8 cellular contexts compared by ENCODE assay signal in the genomic region with DNA sequence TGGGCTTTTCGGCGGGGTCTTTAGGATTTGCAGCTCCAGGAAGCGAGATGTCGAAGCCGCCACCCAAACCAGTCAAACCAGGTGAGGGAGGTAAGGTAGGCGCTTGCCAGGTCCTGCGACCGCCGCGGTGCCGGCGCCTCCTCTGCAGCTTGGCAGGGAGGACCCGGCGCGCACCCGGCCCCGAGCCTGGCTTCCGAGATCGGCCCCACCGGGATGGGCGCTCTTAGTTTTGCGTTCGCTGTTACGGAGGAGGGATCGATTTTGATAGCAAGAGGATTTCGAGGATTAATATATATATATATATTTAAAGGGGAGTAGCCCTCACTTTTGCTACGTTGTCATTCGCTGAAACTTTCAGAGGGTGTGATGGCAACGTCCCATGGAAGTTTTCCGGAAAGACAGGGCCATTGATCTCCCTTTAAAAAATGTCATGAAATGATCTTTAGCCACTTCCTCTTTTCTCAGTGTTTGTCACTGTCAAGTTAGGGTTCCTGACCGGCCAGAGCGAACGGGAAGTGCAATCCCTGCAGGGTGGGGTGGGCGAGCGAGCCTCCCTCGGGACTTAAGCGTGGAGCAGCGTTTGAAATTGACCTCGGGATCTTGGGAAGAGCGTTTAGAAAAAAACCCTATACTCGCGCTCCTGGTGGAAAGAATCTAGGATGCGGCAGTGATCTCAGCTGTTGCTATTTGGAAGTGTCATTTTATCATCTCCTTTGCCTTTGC.
DNase-seq lines count a peak whose midpoint lies in the region; FAIRE-seq and TF ChIP-seq lines count a peak whose summit lies in the region.

No MANE protein-coding gene starts in this region.

- no peaks in the 10 kb centered on the region for H3K36me3 ChIP-seq in SU-DHL-6 (ENCODE audit: low read length)

- peak overlapping the region; percentile 75 for H2AFZ ChIP-seq in SU-DHL-6 (ENCODE audit: low read depth, low read length, severe bottlenecking)

- H3K27ac ChIP-seq in SU-DHL-6 (ENCODE audit: low read depth, low read length): peak overlapping the region; percentile 57

- H3K4me2 ChIP-seq in SU-DHL-6 (ENCODE audit: low read depth, low read length, poor library complexity, severe bottlenecking): peak overlapping the region; percentile 97

- peak overlapping the region; percentile 94 for H3K4me3 ChIP-seq in SU-DHL-6 (ENCODE audit: insufficient read depth, low read length, poor library complexity, severe bottlenecking)

- no peaks in the 10 kb centered on the region for H3K27me3 ChIP-seq in SU-DHL-6 (ENCODE audit: low read length)

- no peak for TF ChIP-seq POLR2A in H54 (IDR thresholded peaks at IDR 0.05; ENCODE audit: low read depth, low read length)

- peak; percentile 84 for FAIRE-seq in H54 (lab: Jason Lieb, UNC)

- H3K79me2 ChIP-seq in SU-DHL-6 (ENCODE audit: insufficient read depth, low read length): peaks cover 50% of the 10 kb centered on the region

- no peaks in the 10 kb centered on the region for H3K9me3 ChIP-seq in SU-DHL-6 (ENCODE audit: insufficient read depth, low read length)

- no peaks in the 10 kb centered on the region for H3K9me2 ChIP-seq in SU-DHL-6 (replicated peaks; ENCODE audit: insufficient read depth, low read length)

- H3F3A ChIP-seq in SU-DHL-6 (ENCODE audit: insufficient read depth): peaks cover 12% of the 10 kb centered on the region

- H3K9ac ChIP-seq in SU-DHL-6 (ENCODE audit: low read length): peak overlapping the region; percentile 70

- TF ChIP-seq CTCF in SU-DHL-6 (IDR thresholded peaks at IDR 0.05; ENCODE audit: insufficient read depth, low read length, poor library complexity, severe bottlenecking): no peak

- no peaks in the 10 kb centered on the region; the same call in 1 of the 2 replicates for H4K20me1 ChIP-seq in SU-DHL-6 (ENCODE audit: low read depth, low read length)

- peak; percentile 66 for DNase-seq in NK-92 treated with Interleukin-12 subunit alpha and Interleukin-12 subunit beta, amount 100 ng/mL, for 24 hours (lab: John Stamatoyannopoulos, UW)
- DNase-seq in NK-92 (lab: John Stamatoyannopoulos, UW; ENCODE audit: unreplicated experiment) (no peak), H54 (ENCODE audit: insufficient read length, low spot score) (peak; percentile 48), KG1 (lab: John Stamatoyannopoulos, UW) (peak; percentile 49), cerebellar cortex (ENCODE audit: low spot score) (peak; percentile 56), iris pigment epithelial cell (ENCODE audit: low read depth) (peak; percentile 56)
- DNase-seq in stimulated activated CD4-positive, alpha-beta T cell treated with anti-CD3 and anti-CD28 coated beads, Interleukin-2, amount 100 ng/mL, for 24 hours: peak; percentile 10 to 30
